17 cellular contexts compared by ENCODE assay signal in the genomic region with DNA sequence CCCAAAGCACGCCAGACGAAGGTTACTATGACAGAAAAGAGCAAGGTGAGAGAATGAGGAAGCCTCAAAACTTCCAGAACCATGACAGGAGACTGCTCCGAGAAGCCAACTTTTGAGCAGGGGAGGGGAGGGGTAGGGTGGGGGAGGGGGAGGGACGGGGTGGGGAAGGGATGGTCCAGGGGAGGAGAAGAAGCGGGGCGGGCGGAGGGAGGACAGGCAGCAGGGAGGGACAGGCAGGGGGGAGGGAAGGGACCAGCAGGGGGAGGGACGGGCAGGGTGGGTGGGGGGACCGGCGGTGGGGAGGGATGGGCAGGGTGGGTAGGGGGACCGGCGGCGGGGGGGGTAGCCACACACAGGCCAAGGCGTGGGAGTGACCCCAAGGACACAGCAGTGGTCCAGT. TPM values are rescaled to one million over a fixed set of nuclear protein-coding genes. Genes with fewer than 3 reads are reported as not detected.
DNase-seq lines count a peak whose midpoint lies in the region; ATAC-seq and TF ChIP-seq lines count a peak whose summit lies in the region.
"Had no signal": no experiment of that assay in that cellular context is flagged by ENCODE, and none has a peak within 500 bp of the region (broad histone marks: within the 10 kb centered on the region; RNA-seq: fewer than 3 reads in every experiment).

No MANE protein-coding gene starts in this region.

- peak overlapping the region; percentile 49 for H3K27ac Mint-ChIP-seq in stimulated activated naive CD8-positive, alpha-beta T cell treated with anti-CD3 and anti-CD28 coated beads, Interleukin-15, Interleukin-2, amounts not matched to agents 100 ng/mL and 50 ng/mL, for 24 hours
- H3K27ac Mint-ChIP-seq in activated T-helper 17 cell treated with anti-CD3 and anti-CD28 coated beads, Interleukin-2, amount 50 U/mL, for 72 hours: peak overlapping the region; percentile 86
- H3K27ac Mint-ChIP-seq in mesothelial cell of epicardium: no peak overlapping the region

- DNase-seq in stimulated activated naive CD8-positive, alpha-beta T cell treated with anti-CD3 and anti-CD28 coated beads, Interleukin-15, Interleukin-2, amounts not matched to agents 100 U/mL and 50 U/mL, for 24 hours: no peak
- DNase-seq in mesothelial cell of epicardium (ENCODE audit: low spot score in 2 of 2, unreplicated experiment in 2 of 2): no peak
- DNase-seq in NCI-H1417 treated with DMSO at 0.1 percent for 48 hours (lab: John Stamatoyannopoulos, UW): no peak
- no peak for DNase-seq in upper lobe of left lung
- DNase-seq: activated CD4-positive, alpha-beta T cell treated with anti-CD3 and anti-CD28 coated beads, Interleukin-2, amount 50 U/mL, for 48 hours; GOT3; NCI-H1092 treated with DMSO at 0.1 percent for 48 hours; nucleus accumbens; SHP77 treated with DMSO at 0.1 percent for 48 hours; sigmoid colon; stimulated activated CD4-positive, alpha-beta T cell treated with anti-CD3 and anti-CD28 coated beads, Interleukin-4, amount 100 ng/mL, for 24 hours had no signal

- no peaks in the 10 kb centered on the region for H3K27me3 Mint-ChIP-seq in stimulated activated naive CD8-positive, alpha-beta T cell treated with anti-CD3 and anti-CD28 coated beads, Interleukin-15, Interleukin-2, amounts not matched to agents 100 ng/mL and 50 ng/mL, for 24 hours
- H3K27me3 Mint-ChIP-seq in activated T-helper 17 cell treated with anti-CD3 and anti-CD28 coated beads, Interleukin-2, amount 50 U/mL, for 72 hours: no peaks in the 10 kb centered on the region
- no peaks in the 10 kb centered on the region for H3K27me3 Mint-ChIP-seq in mesothelial cell of epicardium (ENCODE audit: low read depth)

- no peak for TF ChIP-seq EP300 in upper lobe of left lung (IDR thresholded peaks at IDR 0.05)

- WGBS in upper lobe of left lung, 2 donors: 81 to 100% methylated on average over 3 to 9 of the region's 14 CpGs

- peaks cover 3 to 47% (median 26%) of the 10 kb centered on the region in 4 donors for H3K36me3 ChIP-seq in upper lobe of left lung

- no peak for ATAC-seq in stimulated activated naive CD8-positive, alpha-beta T cell treated with anti-CD3 and anti-CD28 coated beads, Interleukin-15, Interleukin-2, amounts not matched to agents 100 U/mL and 50 U/mL, for 24 hours
- ATAC-seq in activated T-helper 17 cell treated with anti-CD3 and anti-CD28 coated beads, Interleukin-2, amount 50 U/mL, for 72 hours (replicated peaks): no peak
- no peak for ATAC-seq in HG02763 (IDR thresholded peaks at IDR 0.05; ENCODE audit: unreplicated experiment)
- no peak for ATAC-seq in upper lobe of left lung (ENCODE audit: low FRiP score in 2 of 2)
- ATAC-seq in HG02938 (IDR thresholded peaks at IDR 0.05; ENCODE audit: unreplicated experiment): no peak
- ATAC-seq: gastroesophageal sphincter had no signal

- H3K36me3 Mint-ChIP-seq in stimulated activated naive CD8-positive, alpha-beta T cell treated with anti-CD3 and anti-CD28 coated beads, Interleukin-15, Interleukin-2, amounts not matched to agents 100 ng/mL and 50 ng/mL, for 24 hours (ENCODE audit: low read depth): peaks cover 16% of the 10 kb centered on the region
- peaks cover 34% of the 10 kb centered on the region for H3K36me3 Mint-ChIP-seq in activated T-helper 17 cell treated with anti-CD3 and anti-CD28 coated beads, Interleukin-2, amount 50 U/mL, for 72 hours (ENCODE audit: low read depth)
- peaks cover 2% of the 10 kb centered on the region for H3K36me3 Mint-ChIP-seq in mesothelial cell of epicardium

- H3K9me3 ChIP-seq in upper lobe of left lung: no peaks in the 10 kb centered on the region
- H3K9me3 ChIP-seq: gastroesophageal sphincter, sigmoid colon had no signal

- no peaks in the 10 kb centered on the region for H3K9me3 Mint-ChIP-seq in stimulated activated naive CD8-positive, alpha-beta T cell treated with anti-CD3 and anti-CD28 coated beads, Interleukin-15, Interleukin-2, amounts not matched to agents 100 ng/mL and 50 ng/mL, for 24 hours
- no peaks in the 10 kb centered on the region for H3K9me3 Mint-ChIP-seq in activated T-helper 17 cell treated with anti-CD3 and anti-CD28 coated beads, Interleukin-2, amount 50 U/mL, for 72 hours
- no peaks in the 10 kb centered on the region for H3K9me3 Mint-ChIP-seq in mesothelial cell of epicardium

- TF ChIP-seq CTCF in mesothelial cell of epicardium (IDR thresholded peaks at IDR 0.05; ENCODE audit: unreplicated experiment) (no peak), upper lobe of left lung (IDR thresholded peaks at IDR 0.05) (no peak)

- peak overlapping the region; percentile 65 for H3K4me3 Mint-ChIP-seq in stimulated activated naive CD8-positive, alpha-beta T cell treated with anti-CD3 and anti-CD28 coated beads, Interleukin-15, Interleukin-2, amounts not matched to agents 100 ng/mL and 50 ng/mL, for 24 hours
- peak overlapping the region; percentile 80 for H3K4me3 Mint-ChIP-seq in activated T-helper 17 cell treated with anti-CD3 and anti-CD28 coated beads, Interleukin-2, amount 50 U/mL, for 72 hours
- peak overlapping the region; percentile 85 for H3K4me3 Mint-ChIP-seq in mesothelial cell of epicardium

- peaks cover 43 to 75% (median 47%) of the 10 kb centered on the region in 4 donors for H3K4me1 ChIP-seq in upper lobe of left lung

- no peak overlapping the region for H3K4me3 ChIP-seq in upper lobe of left lung
- H3K4me3 ChIP-seq: gastroesophageal sphincter, lung, sigmoid colon had no signal

- no peaks in the 10 kb centered on the region for H3K27me3 ChIP-seq in upper lobe of left lung
- H3K27me3 ChIP-seq: gastroesophageal sphincter, sigmoid colon had no signal

- no peak for TF ChIP-seq POLR2A in upper lobe of left lung (IDR thresholded peaks at IDR 0.05)

- H3K27ac ChIP-seq in upper lobe of left lung: no peak overlapping the region

- H3K4me1 Mint-ChIP-seq in stimulated activated naive CD8-positive, alpha-beta T cell treated with anti-CD3 and anti-CD28 coated beads, Interleukin-15, Interleukin-2, amounts not matched to agents 100 ng/mL and 50 ng/mL, for 24 hours (ENCODE audit: low read depth): peaks cover 16% of the 10 kb centered on the region
- H3K4me1 Mint-ChIP-seq in activated T-helper 17 cell treated with anti-CD3 and anti-CD28 coated beads, Interleukin-2, amount 50 U/mL, for 72 hours: peaks cover 13% of the 10 kb centered on the region
- H3K4me1 Mint-ChIP-seq in mesothelial cell of epicardium: peaks cover 17% of the 10 kb centered on the region

RNA-seq across cellular contexts. Expression of gene INTS11, which starts 2.0 kb away (rescaled TPM):
- total RNA-seq in activated T-helper 17 cell treated with anti-CD3 and anti-CD28 coated beads, Interleukin-2, amount 50 U/mL, for 72 hours: 100 to 1,000 TPM; 122 to 125 TPM
- total RNA-seq in mesothelial cell of epicardium: 163 to 165 TPM (median 165 TPM) in 3 replicates
- 100 to 1,000 TPM in 2 of 6 donors, 10 to 100 TPM in 4; 71.7 to 267 (median 90.5) TPM for total RNA-seq in upper lobe of left lung

RNA-seq across cellular contexts. Expression of gene CPTP, which starts 2.2 kb away (rescaled TPM):
- 10 to 100 TPM; 16.8 to 22.3 TPM for total RNA-seq in activated T-helper 17 cell treated with anti-CD3 and anti-CD28 coated beads, Interleukin-2, amount 50 U/mL, for 72 hours
- total RNA-seq in mesothelial cell of epicardium: 17.8 to 19.3 TPM (median 18.5 TPM) in 3 replicates
- 10 to 100 TPM; 14.7 to 41.6 (median 26.0) TPM for total RNA-seq in upper lobe of left lung

RNA-seq across cellular contexts. Expression of gene TAS1R3, which starts 8.7 kb away (rescaled TPM):
- total RNA-seq in activated T-helper 17 cell treated with anti-CD3 and anti-CD28 coated beads, Interleukin-2, amount 50 U/mL, for 72 hours: 1 to 10 TPM in 1 of 2 donors, under 1 TPM in 1; 0.71 to 1.1 TPM
- 0.98 to 1.0 TPM (median 1.00 TPM) in 3 replicates for total RNA-seq in mesothelial cell of epicardium
- 1 to 10 TPM in 1 of 6 donors, under 1 TPM in 5; 0.22 to 1.0 (median 0.79) TPM for total RNA-seq in upper lobe of left lung
- total RNA-seq: sigmoid colon had no signal

RNA-seq across cellular contexts. Expression of gene PUSL1, which starts 14.0 kb away (rescaled TPM):
- 10 to 100 TPM; 15.9 to 24.0 TPM for total RNA-seq in activated T-helper 17 cell treated with anti-CD3 and anti-CD28 coated beads, Interleukin-2, amount 50 U/mL, for 72 hours
- 12.7 to 14.5 TPM (median 14.2 TPM) in 3 replicates for total RNA-seq in mesothelial cell of epicardium
- 10 to 100 TPM; 16.8 to 38.8 (median 23.0) TPM for total RNA-seq in upper lobe of left lung

RNA-seq across cellular contexts. Expression of gene ACAP3, which starts 14.7 kb away (rescaled TPM):
- total RNA-seq in activated T-helper 17 cell treated with anti-CD3 and anti-CD28 coated beads, Interleukin-2, amount 50 U/mL, for 72 hours: 10 to 100 TPM; 41.4 to 43.3 TPM
- 85.5 to 97.3 TPM (median 91.0 TPM) in 3 replicates for total RNA-seq in mesothelial cell of epicardium
- total RNA-seq in upper lobe of left lung: 100 to 1,000 TPM in 2 of 6 donors, 10 to 100 TPM in 4; 33.5 to 166 (median 60.1) TPM
